Comparison of ENCODE assay signal across 13 cellular contexts in the genomic region with DNA sequence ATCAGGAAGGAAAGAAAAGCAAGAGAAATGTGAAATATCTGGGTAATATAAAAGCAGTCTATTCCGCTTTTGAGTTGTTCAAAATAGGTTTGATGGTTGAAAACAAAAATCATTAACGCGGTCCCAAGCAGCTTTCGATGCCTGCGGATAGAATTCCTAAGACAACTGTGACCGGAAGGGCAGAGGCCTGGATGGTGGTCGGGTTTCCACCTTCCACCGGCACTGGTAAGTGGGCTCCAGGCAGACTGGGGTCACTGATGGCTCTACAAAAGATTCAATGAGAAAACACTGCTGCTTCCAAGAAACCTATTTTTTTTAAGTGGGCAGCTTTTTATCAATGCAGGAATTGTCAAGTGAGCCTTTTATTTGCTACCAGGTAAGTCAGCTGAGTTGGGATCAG.
"Had no signal": no experiment of that assay in that cellular context is flagged by ENCODE, and none has a peak within 500 bp of the region (broad histone marks: within the 10 kb centered on the region; RNA-seq: fewer than 3 reads in every experiment).

No MANE protein-coding gene starts in this region.

- H3K4me1 Mint-ChIP-seq: memory B cell; neural progenitor cell; stimulated activated naive B cell treated with anti-CD40 and anti-IgM and Interleukin-4, amounts not matched to agents 10 μg/mL and 1 μg/mL and 100 μg/mL, for 72 hours had no signal

- H3K27me3 Mint-ChIP-seq: effector memory CD8-positive, alpha-beta T cell; stimulated activated naive B cell treated with anti-CD40 and anti-IgM and Interleukin-4, amounts not matched to agents 10 μg/mL and 1 μg/mL and 100 μg/mL, for 72 hours; stimulated activated naive CD8-positive, alpha-beta T cell treated with anti-CD3 and anti-CD28 coated beads, Interleukin-15, Interleukin-2, amounts not matched to agents 100 ng/mL and 50 ng/mL, for 24 hours had no signal

- H3K27ac Mint-ChIP-seq: effector memory CD8-positive, alpha-beta T cell; memory B cell; natural killer cell; neural progenitor cell; stimulated activated naive B cell treated with anti-CD40 and anti-IgM and Interleukin-4, amounts not matched to agents 10 μg/mL and 1 μg/mL and 100 μg/mL, for 72 hours; stimulated activated naive CD8-positive, alpha-beta T cell treated with anti-CD3 and anti-CD28 coated beads, Interleukin-15, Interleukin-2, amounts not matched to agents 100 ng/mL and 50 ng/mL, for 24 hours had no signal

- H3K4me3 Mint-ChIP-seq: effector memory CD8-positive, alpha-beta T cell; memory B cell; natural killer cell; neural progenitor cell; stimulated activated naive B cell treated with anti-CD40 and anti-IgM and Interleukin-4, amounts not matched to agents 10 μg/mL and 1 μg/mL and 100 μg/mL, for 72 hours; stimulated activated naive CD8-positive, alpha-beta T cell treated with anti-CD3 and anti-CD28 coated beads, Interleukin-15, Interleukin-2, amounts not matched to agents 100 ng/mL and 50 ng/mL, for 24 hours had no signal

- DNase-seq: effector memory CD8-positive, alpha-beta T cell; foreskin fibroblast; gastrocnemius medialis; natural killer cell; right lobe of liver; small intestine; stimulated activated CD4-positive, alpha-beta T cell treated with anti-CD3 and anti-CD28 coated beads, Interleukin-15, amount 100 ng/mL, for 24 hours; stimulated activated CD4-positive, alpha-beta T cell treated with anti-CD3 and anti-CD28 coated beads, Interleukin-2, amount 100 ng/mL, for 48 hours; stimulated activated naive B cell treated with anti-CD40 and anti-IgM and Interleukin-4, amounts not matched to agents 10 μg/mL and 1 μg/mL and 100 μg/mL, for 72 hours; upper lobe of left lung had no signal

- H3K9me3 Mint-ChIP-seq: effector memory CD8-positive, alpha-beta T cell; memory B cell; natural killer cell; stimulated activated naive CD8-positive, alpha-beta T cell treated with anti-CD3 and anti-CD28 coated beads, Interleukin-15, Interleukin-2, amounts not matched to agents 100 ng/mL and 50 ng/mL, for 24 hours had no signal
